8 cellular contexts compared by ENCODE assay signal in genomic region chr5:62779010-62779422, GRCh38.
A peak's percentile ranks its signal among the peaks of the same experiment; 100 is the strongest.
DNase-seq lines count a peak whose midpoint lies in the region; ATAC-seq, FAIRE-seq and TF ChIP-seq lines count a peak whose summit lies in the region.

No MANE protein-coding gene starts in this region.

- H3K27me3 Mint-ChIP-seq in activated T-cell treated with anti-CD3 and anti-CD28 coated beads, Interleukin-2, amount 50 U/mL, for 24 hours, result peaks cover under 1% of the 10 kb centered on the region

- H3K9me3 Mint-ChIP-seq in activated T-cell treated with anti-CD3 and anti-CD28 coated beads, Interleukin-2, amount 50 U/mL, for 24 hours, result no peaks in the 10 kb centered on the region

- no peak overlapping the region for H3K27ac ChIP-seq in keratinocyte (ENCODE audit: control insufficient read depth, insufficient read depth, low read length)
- no peak overlapping the region for H3K27ac ChIP-seq in thoracic aorta

- H3K9me3 ChIP-seq in keratinocyte (ENCODE audit: control insufficient read depth, low read depth, low read length) (no peaks in the 10 kb centered on the region), thoracic aorta (no peaks in the 10 kb centered on the region)

- no peak overlapping the region for H2AFZ ChIP-seq in keratinocyte (ENCODE audit: control insufficient read depth, low read length)

- DNase-seq in activated T-cell treated with anti-CD3 and anti-CD28 coated beads, Interleukin-2, amount 50 U/mL, for 24 hours, result peak; percentile 31
- DNase-seq in activated T-cell treated with anti-CD3 and anti-CD28 coated beads for 4 hours, result no peak
- DNase-seq in NCI-H69 (lab: John Stamatoyannopoulos, UW), result peak; percentile 79
- peak; percentile 73 to 78 for DNase-seq in T47D (ENCODE audit: low read depth in 1 of 2, low spot score in 1 of 2)
- DNase-seq in keratinocyte (ENCODE audit: low read depth, low spot score), result no peak
- no peak for DNase-seq in thoracic aorta (ENCODE audit: low spot score)

- no peaks in the 10 kb centered on the region for H3K36me3 Mint-ChIP-seq in activated T-cell treated with anti-CD3 and anti-CD28 coated beads, Interleukin-2, amount 50 U/mL, for 24 hours (ENCODE audit: low read depth)

- dilution Hi-C loops in keratinocyte (cut with MboI; ENCODE audit: extremely low pct_ligation_motif_present, low sequenced_read_pairs), result no loop called here

- no peaks in the 10 kb centered on the region for H3K9me1 ChIP-seq in keratinocyte (ENCODE audit: control insufficient read depth, extremely low read depth, insufficient read depth, low read length)

- ATAC-seq in HG03097 (IDR thresholded peaks at IDR 0.05; ENCODE audit: low FRiP score, unreplicated experiment) (peak; percentile 52), thoracic aorta (ENCODE audit: insufficient number of reproducible peaks, low FRiP score, low read depth) (no peak), HG03159 (IDR thresholded peaks at IDR 0.05; ENCODE audit: unreplicated experiment) (no peak)

- H3K79me2 ChIP-seq in keratinocyte (ENCODE audit: control insufficient read depth, insufficient read depth, low read length), result no peaks in the 10 kb centered on the region

- H3K27ac Mint-ChIP-seq in activated T-cell treated with anti-CD3 and anti-CD28 coated beads, Interleukin-2, amount 50 U/mL, for 24 hours, result no peak overlapping the region

- no peaks in the 10 kb centered on the region for H3K4me1 ChIP-seq in keratinocyte (ENCODE audit: control insufficient read depth, extremely low read depth, insufficient read depth, low read length)
- no peaks in the 10 kb centered on the region for H3K4me1 ChIP-seq in thoracic aorta (ENCODE audit: control insufficient read depth in 1 of 2, low read depth in 2 of 2)

- H3K36me3 ChIP-seq in keratinocyte (ENCODE audit: control insufficient read depth in 2 of 2, extremely low read depth in 1 of 2, insufficient read depth in 2 of 2, low read length in 2 of 2) (no peaks in the 10 kb centered on the region), thoracic aorta (no peaks in the 10 kb centered on the region)

- in situ Hi-C loops in T47D (cut with HindIII; ENCODE audit: low pct_unique_long_range_greater_than_20kb, low sequenced_read_pairs), result no loop called here

- H3K27me3 ChIP-seq in keratinocyte (ENCODE audit: control insufficient read depth, extremely low read depth, insufficient read depth, low read length) (no peaks in the 10 kb centered on the region), thoracic aorta (replicated peaks; ENCODE audit: insufficient read depth) (no peaks in the 10 kb centered on the region)

- no peak overlapping the region for H3K4me3 ChIP-seq in keratinocyte (ENCODE audit: control insufficient read depth in 2 of 3, extremely low read depth in 1 of 3, insufficient read depth in 2 of 3, low read depth in 1 of 3, low read length in 3 of 3)
- H3K4me3 ChIP-seq in thoracic aorta, result no peak overlapping the region

- H3K4me2 ChIP-seq in keratinocyte (ENCODE audit: control insufficient read depth, extremely low read depth, insufficient read depth, low read depth, low read length), result no peak overlapping the region

- peak; percentile 36 for FAIRE-seq in keratinocyte (lab: Jason Lieb, UNC)

- no peak overlapping the region for H3K4me3 Mint-ChIP-seq in activated T-cell treated with anti-CD3 and anti-CD28 coated beads, Interleukin-2, amount 50 U/mL, for 24 hours

- TF ChIP-seq CTCF in keratinocyte (optimal IDR thresholded peaks at IDR 0.05 in 1 of 3, IDR thresholded peaks at IDR 0.05 in 1 of 3, conservative IDR thresholded peaks at IDR 0.05 in 1 of 3; ENCODE audit: extremely low read depth in 1 of 3, insufficient read depth in 2 of 3, low read length in 3 of 3) (peak; percentile 49 to 70 (median 54)), thoracic aorta (IDR thresholded peaks at IDR 0.05) (peak; percentile 59)

- no peak overlapping the region for H3K9ac ChIP-seq in keratinocyte (ENCODE audit: control insufficient read depth, extremely low read depth, insufficient read depth, low read length)

- no peaks in the 10 kb centered on the region for H4K20me1 ChIP-seq in keratinocyte (ENCODE audit: control insufficient read depth, extremely low read depth, insufficient read depth, low read length)

- H3K4me1 Mint-ChIP-seq in activated T-cell treated with anti-CD3 and anti-CD28 coated beads, Interleukin-2, amount 50 U/mL, for 24 hours (ENCODE audit: low read depth), result peaks cover 6% of the 10 kb centered on the region

Comparison
In these comparisons a context has a peak if more than half of its experiments do, and no peak if none do; other contexts are left out.
1. DNase-seq: peak in activated T-cell treated with anti-CD3 and anti-CD28 coated beads, Interleukin-2, amount 50 U/mL, for 24 hours (single experiment), NCI-H69 (single experiment) and T47D (2 of 2); none in activated T-cell treated with anti-CD3 and anti-CD28 coated beads for 4 hours (single experiment), keratinocyte (single experiment) and thoracic aorta (single experiment).